9 cellular contexts compared by ENCODE assay signal in genomic region chr22:42926034-42926433, GRCh38.
DNase-seq lines count a peak whose midpoint lies in the region; ATAC-seq and TF ChIP-seq lines count a peak whose summit lies in the region.
"Had no signal": no experiment of that assay in that cellular context is flagged by ENCODE, and none has a peak within 500 bp of the region (broad histone marks: within the 10 kb centered on the region; RNA-seq: fewer than 3 reads in every experiment).

No MANE protein-coding gene starts in this region.

- no peak for TF ChIP-seq CTCF in heart left ventricle (IDR thresholded peaks at IDR 0.05)
- TF ChIP-seq CTCF in chondrocyte (IDR thresholded peaks at IDR 0.05), result no peak
- TF ChIP-seq CTCF in upper lobe of left lung (IDR thresholded peaks at IDR 0.05), result no peak
- no peak for TF ChIP-seq CTCF in GM10266 (IDR thresholded peaks at IDR 0.05; ENCODE audit: control insufficient read depth, insufficient read depth, low read depth, missing control alignments)

- 44 to 57% (median 49%) methylated on average over 3 of the region's 3 CpGs for WGBS in heart left ventricle, 4 donors
- WGBS in upper lobe of left lung, 2 donors, result 14 to 42% methylated on average over 3 of the region's 3 CpGs

- H3K9me3 ChIP-seq in heart left ventricle (no peaks in the 10 kb centered on the region), upper lobe of left lung (no peaks in the 10 kb centered on the region)

- H3K4me3 Mint-ChIP-seq in chondrocyte (ENCODE audit: unreplicated experiment) (no peak overlapping the region), naive B cell (peak overlapping the region; percentile 8 to 59 (median 28))

- peaks cover 15 to 94% (median 69%) of the 10 kb centered on the region in 12 donors for H3K4me1 ChIP-seq in heart left ventricle
- peaks cover 59 to 77% (median 68%) of the 10 kb centered on the region in 4 donors for H3K4me1 ChIP-seq in upper lobe of left lung

- peak in 2 of 4 donors; percentile 28 to 33 for TF ChIP-seq EP300 in upper lobe of left lung (IDR thresholded peaks at IDR 0.05)

- H3K27me3 ChIP-seq in heart left ventricle (no peaks in the 10 kb centered on the region), upper lobe of left lung (no peaks in the 10 kb centered on the region)
- H3K27me3 ChIP-seq: brain microvascular endothelial cell had no signal

- peak in 1 of 5 donors; percentile 57 for DNase-seq in heart left ventricle
- no peak for DNase-seq in cardiac septum (ENCODE audit: low spot score)
- DNase-seq in chondrocyte (ENCODE audit: low spot score), result no peak
- no peak for DNase-seq in naive B cell
- DNase-seq in upper lobe of left lung, result no peak
- no peak for DNase-seq in NCI-H526 (lab: John Stamatoyannopoulos, UW)
- DNase-seq in GM10266 (ENCODE audit: extremely low spot score), result no peak
- DNase-seq: brain microvascular endothelial cell had no signal

- ATAC-seq in heart left ventricle (peak; percentile 11 to 70 (median 54)), naive B cell (ENCODE audit: low read depth in 2 of 2) (no peak), upper lobe of left lung (ENCODE audit: low FRiP score in 2 of 2) (peak in 1 of 2 donors; percentile 47), HG03196 (IDR thresholded peaks at IDR 0.05; ENCODE audit: unreplicated experiment) (no peak)

- no peaks in the 10 kb centered on the region for H3K9me3 Mint-ChIP-seq in chondrocyte (ENCODE audit: low read depth)
- no peaks in the 10 kb centered on the region for H3K9me3 Mint-ChIP-seq in naive B cell

- H3K4me1 Mint-ChIP-seq in chondrocyte (ENCODE audit: low read depth), result peaks cover 72% of the 10 kb centered on the region
- peaks cover 71 to 93% (median 85%) of the 10 kb centered on the region in 3 donors for H3K4me1 Mint-ChIP-seq in naive B cell

- intact Hi-C loops in heart left ventricle (cut with DNase I), result no loop called here
- intact Hi-C loops in cardiac septum (cut with DNase I), result no loop called here

- H3K4me3 ChIP-seq in heart left ventricle (no peak overlapping the region), upper lobe of left lung (no peak overlapping the region)

- TF ChIP-seq POLR2A in heart left ventricle (IDR thresholded peaks at IDR 0.05) (no peak), upper lobe of left lung (IDR thresholded peaks at IDR 0.05) (no peak)

- no peaks in the 10 kb centered on the region for H3K27me3 Mint-ChIP-seq in chondrocyte (ENCODE audit: low read depth)
- no peaks in the 10 kb centered on the region for H3K27me3 Mint-ChIP-seq in naive B cell

- peak overlapping the region; percentile 58 for H3K27ac Mint-ChIP-seq in chondrocyte (ENCODE audit: unreplicated experiment)
- H3K27ac Mint-ChIP-seq in naive B cell, result peak overlapping the region; percentile 66 to 89 (median 77)

- peak overlapping the region in 10 of 12 donors; percentile 8 to 90 (median 46) for H3K27ac ChIP-seq in heart left ventricle
- peak overlapping the region; percentile 14 to 69 (median 42) for H3K27ac ChIP-seq in upper lobe of left lung
- H3K27ac ChIP-seq: brain microvascular endothelial cell had no signal

- no peaks in the 10 kb centered on the region for H3K36me3 ChIP-seq in heart left ventricle
- H3K36me3 ChIP-seq in upper lobe of left lung, result no peaks in the 10 kb centered on the region
- H3K36me3 ChIP-seq: brain microvascular endothelial cell had no signal

- H3K36me3 Mint-ChIP-seq in chondrocyte (ENCODE audit: low read depth) (peaks cover 6% of the 10 kb centered on the region), naive B cell (no peaks in the 10 kb centered on the region)

Comparison
In these comparisons a context has a peak if more than half of its experiments do, and no peak if none do; other contexts are left out.
1. ATAC-seq: peak in heart left ventricle (4 of 4); none in naive B cell (0 of 2) and HG03196 (single experiment).